In genomic region chr10:102112210-102112817, GRCh38 we compare ENCODE assay signal across 10 cellular contexts. TPM values are rescaled to one million over a fixed set of nuclear protein-coding genes. Genes with fewer than 3 reads are reported as not detected.
DNase-seq lines count a peak whose midpoint lies in the region; ATAC-seq, FAIRE-seq and TF ChIP-seq lines count a peak whose summit lies in the region.
"Had no signal": no experiment of that assay in that cellular context is flagged by ENCODE, and none has a peak within 500 bp of the region (broad histone marks: within the 10 kb centered on the region; RNA-seq: fewer than 3 reads in every experiment).

No MANE protein-coding gene starts in this region.

- no peak overlapping the region for H3K23ac ChIP-seq in H9 (ENCODE audit: insufficient read length, low read depth, low read length)

- no peak overlapping the region for H2BK12ac ChIP-seq in H9 (ENCODE audit: insufficient read length, low read depth, low read length)

- H4K5ac ChIP-seq in H9 (ENCODE audit: insufficient read length, low read depth, low read length) = no peak overlapping the region

- H3K18ac ChIP-seq in H9 (ENCODE audit: insufficient read length, low read depth, low read length) = no peak overlapping the region

- H3K27ac Mint-ChIP-seq in H9 = peak overlapping the region in 1 of 3 experiments; percentile 70; a peak in 1 of 7 replicates
- H3K27ac Mint-ChIP-seq in activated CD8-positive, alpha-beta T cell treated with anti-CD3 and anti-CD28 coated beads for 36 hours = peak overlapping the region; percentile 18

- no peak for ATAC-seq in activated CD8-positive, alpha-beta T cell treated with anti-CD3 and anti-CD28 coated beads for 36 hours
- no peak for ATAC-seq in GM21447 (IDR thresholded peaks at IDR 0.05; ENCODE audit: unreplicated experiment)
- ATAC-seq: heart right ventricle had no signal

- TF ChIP-seq POLR2A in GM12891 (IDR thresholded peaks at IDR 0.05; ENCODE audit: low read depth, low read length) = no peak

- peaks cover 3% of the 10 kb centered on the region for H4K20me1 ChIP-seq in H9 (ENCODE audit: control insufficient read depth, insufficient read depth, insufficient read length)

- no peak overlapping the region for H3K4ac ChIP-seq in H9 (ENCODE audit: low read depth, low read length)

- H4K91ac ChIP-seq in H9 (ENCODE audit: insufficient read length, low read depth, low read length) = no peak overlapping the region

- H3K4me1 ChIP-seq in H9 (ENCODE audit: insufficient read depth, low read length) = peaks cover 16% of the 10 kb centered on the region
- peaks cover 32% of the 10 kb centered on the region for H3K4me1 ChIP-seq in iPS-18a (ENCODE audit: control insufficient read depth, low read depth, low read length)

- H3K9ac ChIP-seq in H9 (ENCODE audit: extremely low read depth, insufficient read length, low read length) (no peak overlapping the region), iPS-18a (ENCODE audit: low read length) (no peak overlapping the region)

- H3K27me3 ChIP-seq in H9 (ENCODE audit: insufficient read depth, low read length) = no peaks in the 10 kb centered on the region
- H3K27me3 ChIP-seq in iPS-18a (ENCODE audit: control insufficient read depth, insufficient read depth, low read length) = no peaks in the 10 kb centered on the region
- H3K27me3 ChIP-seq: heart right ventricle had no signal

- H3T11ph ChIP-seq in H9 (ENCODE audit: low read length) = no peak overlapping the region

- no peaks in the 10 kb centered on the region for H3K27me3 Mint-ChIP-seq in H9 (ENCODE audit: low read depth)
- H3K27me3 Mint-ChIP-seq in activated CD8-positive, alpha-beta T cell treated with anti-CD3 and anti-CD28 coated beads for 36 hours = no peaks in the 10 kb centered on the region

- CTCF ChIA-PET in activated CD8-positive, alpha-beta T cell treated with anti-CD3 and anti-CD28 coated beads for 36 hours (lab: Charles Lee) = interaction anchor here (0.7 to 2.8 kb wide), 7 partner anchors 10 to 271 kb away, joined by 3 to 10 read pairs (median 7); partner anchors contain the start of gene PPRC1

- no peak for DNase-seq in AG10803 (ENCODE audit: low read depth)
- no peak for DNase-seq in H9
- no peak for DNase-seq in activated CD8-positive, alpha-beta T cell treated with anti-CD3 and anti-CD28 coated beads for 36 hours
- no peak for DNase-seq in activated effector memory CD4-positive, alpha-beta T cell treated with Interleukin-2 at 50 U/mL for 16 hours
- no peak for DNase-seq in NCI-H345 (lab: John Stamatoyannopoulos, UW)
- DNase-seq in GM12891 (ENCODE audit: insufficient read length, low spot score) = no peak
- DNase-seq: heart right ventricle, NCI-H510A had no signal

- no peak overlapping the region for H3K14ac ChIP-seq in H9 (ENCODE audit: insufficient read depth, low read length)

- no peak overlapping the region for H2AK5ac ChIP-seq in H9 (ENCODE audit: insufficient read length, low read length)

- peaks cover 35 to 44% (median 43%) of the 10 kb centered on the region in 3 experiments for H3K36me3 Mint-ChIP-seq in H9 (ENCODE audit: insufficient read depth in 1 of 3, low read depth in 3 of 3)
- peaks cover 37% of the 10 kb centered on the region for H3K36me3 Mint-ChIP-seq in activated CD8-positive, alpha-beta T cell treated with anti-CD3 and anti-CD28 coated beads for 36 hours (ENCODE audit: low read depth)

- FAIRE-seq in GM12891 (lab: Jason Lieb, UNC) = no peak

- peaks cover 43% of the 10 kb centered on the region for H3K36me3 ChIP-seq in iPS-18a (ENCODE audit: control insufficient read depth, low read depth, low read length)

- H2BK20ac ChIP-seq in H9 (ENCODE audit: low read depth, low read length, poor library complexity, severe bottlenecking) = no peak overlapping the region

- no peak overlapping the region for H2BK5ac ChIP-seq in H9 (ENCODE audit: insufficient read length, low read length)

- H3K4me3 ChIP-seq in AG10803 (ENCODE audit: low read length) (peak overlapping the region; percentile 80), iPS-18a (ENCODE audit: low read length) (peak overlapping the region; percentile 83)

- peaks cover 32% of the 10 kb centered on the region; the same call in 1 of the 2 replicates for H3K79me2 ChIP-seq in H9 (ENCODE audit: insufficient read depth, low read length)

- H3K9me3 Mint-ChIP-seq in H9 = no peaks in the 10 kb centered on the region
- H3K9me3 Mint-ChIP-seq in activated CD8-positive, alpha-beta T cell treated with anti-CD3 and anti-CD28 coated beads for 36 hours = no peaks in the 10 kb centered on the region

- H3K4me3 Mint-ChIP-seq in H9 = peak overlapping the region; percentile 19 to 91; a peak in 3 of 5 replicates
- H3K4me3 Mint-ChIP-seq in activated CD8-positive, alpha-beta T cell treated with anti-CD3 and anti-CD28 coated beads for 36 hours = peak overlapping the region; percentile 84

- H3K27ac ChIP-seq in H9 (ENCODE audit: insufficient read length, low read depth, low read length) (no peak overlapping the region), iPS-18a (ENCODE audit: low read length) (no peak overlapping the region)

- no CpG with 5 or more reads among the region's 3 CpGs for WGBS in H9 (ENCODE audit: extremely low coverage, insufficient read length, low lambda C conversion rate)

- H3K4me2 ChIP-seq in H9 (ENCODE audit: insufficient read depth, insufficient read length, low read length) = peak overlapping the region; percentile 82

- H3K23me2 ChIP-seq in H9 (ENCODE audit: insufficient read length, low read depth, low read length, poor library complexity, severe bottlenecking) = peaks cover 11% of the 10 kb centered on the region

- peaks cover 41 to 48% of the 10 kb centered on the region in 2 experiments for H3K4me1 Mint-ChIP-seq in H9
- H3K4me1 Mint-ChIP-seq in activated CD8-positive, alpha-beta T cell treated with anti-CD3 and anti-CD28 coated beads for 36 hours (ENCODE audit: low read depth) = peaks cover 37% of the 10 kb centered on the region

- H2BK15ac ChIP-seq in H9 (ENCODE audit: low read depth, low read length) = no peak overlapping the region

- no peak overlapping the region for H2AFZ ChIP-seq in H9 (ENCODE audit: low read length)

- H3K56ac ChIP-seq in H9 (ENCODE audit: insufficient read length, low read depth, low read length) = no peak overlapping the region

- H2BK120ac ChIP-seq in H9 (ENCODE audit: low read depth, low read length, poor library complexity, severe bottlenecking) = no peak overlapping the region

- intact Hi-C loops in activated CD8-positive, alpha-beta T cell treated with anti-CD3 and anti-CD28 coated beads for 36 hours (cut with micrococcal nuclease) = no loop called here

- H3K9me3 ChIP-seq in H9 (ENCODE audit: control insufficient read depth, low read depth, low read length) (no peaks in the 10 kb centered on the region), iPS-18a (ENCODE audit: control insufficient read depth, low read depth, low read length) (no peaks in the 10 kb centered on the region)
- H3K9me3 ChIP-seq: heart right ventricle had no signal

- H4K8ac ChIP-seq in H9 (replicated peaks; ENCODE audit: insufficient read length, low read depth, low read length) = no peak overlapping the region

- TF ChIP-seq CTCF in AG10803 (conservative IDR thresholded peaks at IDR 0.05; ENCODE audit: low read length) = peak; percentile 25; the same call in 1 of the 2 replicates
- peak; percentile 65 for TF ChIP-seq CTCF in H9 (conservative IDR thresholded peaks at IDR 0.05)
- peak; percentile 28 for TF ChIP-seq CTCF in activated CD8-positive, alpha-beta T cell treated with anti-CD3 and anti-CD28 coated beads for 36 hours (IDR thresholded peaks at IDR 0.05)

- POLR2A ChIA-PET in activated CD8-positive, alpha-beta T cell treated with anti-CD3 and anti-CD28 coated beads for 36 hours (lab: Charles Lee) = interaction anchor here (0.5 to 1.2 kb wide), 2 partner anchors 48 to 141 kb away, joined by 3 to 4 read pairs; no protein-coding TSS in a partner anchor

- H3K79me1 ChIP-seq in H9 (ENCODE audit: insufficient read depth, low read depth, low read length, poor library complexity, severe bottlenecking) = peaks cover 8% of the 10 kb centered on the region

TF ChIP-seq in GM12891, 5 proteins besides CTCF, POLR2A, EP300 and RAD21:
- TF ChIP-seq POU2F2 (IDR thresholded peaks at IDR 0.05; ENCODE audit: low read depth, low read length) = no peak
- TF ChIP-seq SPI1 (IDR thresholded peaks at IDR 0.05; ENCODE audit: low read depth, low read length) = no peak
- TF ChIP-seq POLR2AphosphoS5 (IDR thresholded peaks at IDR 0.05; ENCODE audit: low read depth, low read length) = no peak
- TF ChIP-seq TAF1 (IDR thresholded peaks at IDR 0.05; ENCODE audit: low read depth, low read length) = no peak
- TF ChIP-seq PAX5 (IDR thresholded peaks at IDR 0.05; ENCODE audit: insufficient read depth, low read length, severe bottlenecking) = no peak

RNA-seq across cellular contexts. Expression of gene LDB1, which starts 7.9 kb away (rescaled TPM):
- 79.2 and 80.5 TPM in 2 replicates for total RNA-seq in H9 (2021)
- total RNA-seq in activated CD8-positive, alpha-beta T cell treated with anti-CD3 and anti-CD28 coated beads for 36 hours = 10 to 100 TPM; 68.5 to 70.9 TPM
- 34.0 TPM for polyA plus RNA-seq in GM12891 (2012; ENCODE audit: low read depth, missing spikeins)

RNA-seq across cellular contexts. Expression of gene PPRC1, which starts 20.5 kb away (rescaled TPM):
- total RNA-seq in H9 (2021) = 111 and 121 TPM in 2 replicates
- 10 to 100 TPM; 68.6 to 72.2 TPM for total RNA-seq in activated CD8-positive, alpha-beta T cell treated with anti-CD3 and anti-CD28 coated beads for 36 hours
- polyA plus RNA-seq in GM12891 (2012; ENCODE audit: low read depth, missing spikeins) = 22.3 TPM

RNA-seq across cellular contexts. Expression of gene NOLC1, which starts 39.9 kb away (rescaled TPM):
- 168 and 171 TPM in 2 replicates for total RNA-seq in H9 (2021)
- total RNA-seq in activated CD8-positive, alpha-beta T cell treated with anti-CD3 and anti-CD28 coated beads for 36 hours = 100 to 1,000 TPM; 210 to 215 TPM
- 68.9 TPM for polyA plus RNA-seq in GM12891 (2012; ENCODE audit: low read depth, missing spikeins)

RNA-seq across cellular contexts. Expression of gene HPS6, which starts 47.2 kb away (rescaled TPM):
- 18.4 and 18.7 TPM in 2 replicates for total RNA-seq in H9 (2021)
- 10 to 100 TPM; 18.0 to 18.1 TPM for total RNA-seq in activated CD8-positive, alpha-beta T cell treated with anti-CD3 and anti-CD28 coated beads for 36 hours
- 10.1 TPM for polyA plus RNA-seq in GM12891 (2012; ENCODE audit: low read depth, missing spikeins)

RNA-seq across cellular contexts. Expression of gene ARMH3, which starts 56.3 kb away (rescaled TPM):
- 18.5 and 20.4 TPM in 2 replicates for total RNA-seq in H9 (2021)
- total RNA-seq in activated CD8-positive, alpha-beta T cell treated with anti-CD3 and anti-CD28 coated beads for 36 hours = 10 to 100 TPM; 16.2 to 18.4 TPM
- polyA plus RNA-seq in GM12891 (2012; ENCODE audit: low read depth, missing spikeins) = 15.8 TPM
